In the genomic region with DNA sequence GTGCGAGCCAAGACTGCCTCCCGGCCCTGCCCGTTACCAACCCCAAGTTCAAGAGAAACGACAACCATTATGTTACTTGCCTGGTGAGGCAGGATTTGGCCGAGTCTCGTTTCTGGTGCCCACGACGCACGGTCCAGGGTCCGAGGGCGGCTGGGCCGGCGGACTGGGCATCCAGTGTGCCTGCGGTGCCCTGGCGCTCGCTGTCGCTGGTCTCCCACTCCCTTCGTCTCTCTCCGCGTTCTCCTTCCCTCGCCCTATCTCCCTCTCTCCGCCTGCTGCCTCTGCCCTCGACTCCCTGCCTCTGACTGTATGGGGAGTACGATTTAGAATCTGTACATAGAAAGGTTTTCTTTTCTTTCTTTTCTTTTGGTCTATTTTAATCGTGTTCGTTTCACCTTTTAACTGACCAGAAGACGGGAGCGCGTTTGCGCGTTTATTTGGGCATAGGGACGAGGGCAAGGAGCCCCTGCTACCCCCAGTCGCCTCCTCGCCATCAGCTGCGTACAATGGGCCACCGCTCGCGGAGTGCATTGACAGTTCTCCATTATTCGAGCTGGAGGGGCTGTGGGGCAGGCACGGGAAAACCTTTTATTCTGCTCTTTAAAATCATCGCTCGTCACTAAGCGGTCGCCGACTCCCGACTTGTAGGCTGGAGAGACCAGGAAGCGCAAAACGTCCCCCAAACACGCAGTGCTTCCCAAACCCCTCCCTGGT, we compare ENCODE assay signal across 9 cellular contexts. TPM values are rescaled to one million over a fixed set of nuclear protein-coding genes. Genes with fewer than 3 reads are reported as not detected.
DNase-seq lines count a peak whose midpoint lies in the region; FAIRE-seq and TF ChIP-seq lines count a peak whose summit lies in the region.
"Had no signal": no experiment of that assay in that cellular context is flagged by ENCODE, and none has a peak within 500 bp of the region (broad histone marks: within the 10 kb centered on the region; RNA-seq: fewer than 3 reads in every experiment).

No MANE protein-coding gene starts in this region.

- peaks cover 3% of the 10 kb centered on the region for H3K36me3 Mint-ChIP-seq in activated T-helper 2 cell treated with anti-CD3 and anti-CD28 coated beads, Interferon-gamma antibody, Interleukin-2, Interleukin-4, amounts not matched to agents 10 μg/mL and 5 μg/mL and 100 μg/mL, durations not matched to agents 14 hours and 24 hours and 36 hours (ENCODE audit: low read depth)
- H3K36me3 Mint-ChIP-seq in immature natural killer cell, result no peaks in the 10 kb centered on the region

- H3K27me3 ChIP-seq in ACC112 (ENCODE audit: insufficient read depth, low read length) (no peaks in the 10 kb centered on the region), iPS DF 6.9 (ENCODE audit: control insufficient read depth, insufficient read depth, low read length) (peaks cover 66% of the 10 kb centered on the region), stomach (peaks cover 0 to 96% (median 67%) of the 10 kb centered on the region in 3 donors)

- no peak overlapping the region for H3K27ac Mint-ChIP-seq in activated T-helper 2 cell treated with anti-CD3 and anti-CD28 coated beads, Interferon-gamma antibody, Interleukin-2, Interleukin-4, amounts not matched to agents 10 μg/mL and 5 μg/mL and 100 μg/mL, durations not matched to agents 14 hours and 24 hours and 36 hours
- H3K27ac Mint-ChIP-seq in immature natural killer cell, result peak overlapping the region in 1 of 6 donors; percentile 23

- peaks cover 46% of the 10 kb centered on the region for H3K27me3 Mint-ChIP-seq in activated T-helper 2 cell treated with anti-CD3 and anti-CD28 coated beads, Interferon-gamma antibody, Interleukin-2, Interleukin-4, amounts not matched to agents 10 μg/mL and 5 μg/mL and 100 μg/mL, durations not matched to agents 14 hours and 24 hours and 36 hours (ENCODE audit: low read depth)
- H3K27me3 Mint-ChIP-seq in immature natural killer cell (ENCODE audit: low read depth in 3 of 3), result peaks cover 7 to 39% (median 16%) of the 10 kb centered on the region in 3 donors

- H3K79me2 ChIP-seq in ACC112 (ENCODE audit: control insufficient read depth, insufficient read depth, low read length, unreplicated experiment), result peaks cover 72% of the 10 kb centered on the region

- WGBS in iPS DF 6.9 (ENCODE audit: insufficient coverage, insufficient read length), result no CpG with 5 or more reads among the region's 49 CpGs
- WGBS in stomach, 5 donors, result 1 to 3% (median 2%) methylated on average over 43 to 49 of the region's 49 CpGs

- no peaks in the 10 kb centered on the region for H3K36me3 ChIP-seq in ACC112 (ENCODE audit: insufficient read depth, low read length)
- H3K36me3 ChIP-seq in iPS DF 6.9 (ENCODE audit: control insufficient read depth, insufficient read depth, low read length), result no peaks in the 10 kb centered on the region
- no peaks in the 10 kb centered on the region for H3K36me3 ChIP-seq in stomach

- H3K9me3 Mint-ChIP-seq in activated T-helper 2 cell treated with anti-CD3 and anti-CD28 coated beads, Interferon-gamma antibody, Interleukin-2, Interleukin-4, amounts not matched to agents 10 μg/mL and 5 μg/mL and 100 μg/mL, durations not matched to agents 14 hours and 24 hours and 36 hours, result no peaks in the 10 kb centered on the region
- H3K9me3 Mint-ChIP-seq in immature natural killer cell, result peaks cover 0 to 2% (median 0%) of the 10 kb centered on the region in 6 donors
- H3K9me3 Mint-ChIP-seq: natural killer cell had no signal

- intact Hi-C loops in activated T-helper 2 cell treated with anti-CD3 and anti-CD28 coated beads, Interferon-gamma antibody, Interleukin-2, Interleukin-4, amounts not matched to agents 10 μg/mL and 5 μg/mL and 100 μg/mL, durations not matched to agents 14 hours and 24 hours and 36 hours (cut with micrococcal nuclease), result loop anchor here (1.0 to 2.0 kb wide), 2 partner anchors 30 to 334 kb away; no protein-coding TSS in a partner anchor
- intact Hi-C loops in stomach (cut with DNase I; ENCODE audit: low total_unique reads), result no loop called here

- H3K9me3 ChIP-seq in iPS DF 6.9 (ENCODE audit: control insufficient read depth, insufficient read depth, low read length) (no peaks in the 10 kb centered on the region), stomach (no peaks in the 10 kb centered on the region)

- peaks cover 11% of the 10 kb centered on the region for H3K4me1 Mint-ChIP-seq in activated T-helper 2 cell treated with anti-CD3 and anti-CD28 coated beads, Interferon-gamma antibody, Interleukin-2, Interleukin-4, amounts not matched to agents 10 μg/mL and 5 μg/mL and 100 μg/mL, durations not matched to agents 14 hours and 24 hours and 36 hours (ENCODE audit: low read depth)
- H3K4me1 Mint-ChIP-seq in immature natural killer cell, result peaks cover 27 to 32% of the 10 kb centered on the region in 2 donors

- H3K4me1 ChIP-seq in ACC112 (ENCODE audit: control insufficient read depth, insufficient read depth, low read length, unreplicated experiment), result peaks cover 33% of the 10 kb centered on the region
- 0 out of 2 replicates have a peak, but pooled peaks cover 2% of the 10 kb centered on the region for H3K4me1 ChIP-seq in iPS DF 6.9 (ENCODE audit: control insufficient read depth, insufficient read depth, low read length)
- peaks cover 33 to 65% (median 52%) of the 10 kb centered on the region in 4 donors for H3K4me1 ChIP-seq in stomach

- peak; percentile 28 for FAIRE-seq in GM19239 (lab: Jason Lieb, UNC)

- DNase-seq in GM19239 (ENCODE audit: insufficient read length, low spot score) (no peak), iPS DF 6.9 (ENCODE audit: low read depth, low spot score) (no peak), stomach (no peak), immature natural killer cell (no peak), pons (ENCODE audit: low spot score) (no peak)
- DNase-seq in activated T-helper 2 cell treated with anti-CD3 and anti-CD28 coated beads, Interferon-gamma antibody, Interleukin-2, Interleukin-4, amounts not matched to agents 10 μg/mL and 5 μg/mL and 100 μg/mL, durations not matched to agents 14 hours and 24 hours and 36 hours (ENCODE audit: low spot score), result no peak
- no peak for DNase-seq in activated CD4-positive, alpha-beta T cell treated with anti-CD3 and anti-CD28 coated beads, Interleukin-2, amount 50 U/mL, for 4 hours

- H3K27ac ChIP-seq in ACC112 (ENCODE audit: low read depth, low read length), result peak overlapping the region; percentile 77
- H3K27ac ChIP-seq in iPS DF 6.9 (ENCODE audit: low read length), result no peak overlapping the region
- H3K27ac ChIP-seq in stomach, result peak overlapping the region; percentile 65 to 95 (median 88)

- TF ChIP-seq POLR2A in stomach (IDR thresholded peaks at IDR 0.05), result no peak

- peak overlapping the region; percentile 49 for H3K4me3 Mint-ChIP-seq in activated T-helper 2 cell treated with anti-CD3 and anti-CD28 coated beads, Interferon-gamma antibody, Interleukin-2, Interleukin-4, amounts not matched to agents 10 μg/mL and 5 μg/mL and 100 μg/mL, durations not matched to agents 14 hours and 24 hours and 36 hours (ENCODE audit: low read depth)
- H3K4me3 Mint-ChIP-seq in immature natural killer cell, result peak overlapping the region in 1 of 5 donors; percentile 88
- H3K4me3 Mint-ChIP-seq: natural killer cell had no signal

- TF ChIP-seq EP300 in stomach (IDR thresholded peaks at IDR 0.05), result no peak

- peak overlapping the region; percentile 80 for H2AFZ ChIP-seq in ACC112 (ENCODE audit: low read length, unreplicated experiment)

- TF ChIP-seq CTCF in stomach (IDR thresholded peaks at IDR 0.05), result no peak

- H3K4me3 ChIP-seq in ACC112 (ENCODE audit: low read depth, low read length), result peak overlapping the region; percentile 84
- peak overlapping the region; percentile 22; the same call in 1 of the 2 replicates for H3K4me3 ChIP-seq in iPS DF 6.9 (ENCODE audit: low read length)
- peak overlapping the region; percentile 52 to 64 (median 61) for H3K4me3 ChIP-seq in stomach

RNA-seq across cellular contexts. Expression of a gene that starts 0.5 kb away (rescaled TPM):
- total RNA-seq in activated T-helper 2 cell treated with anti-CD3 and anti-CD28 coated beads, Interferon-gamma antibody, Interleukin-2, Interleukin-4, amounts not matched to agents 10 μg/mL and 5 μg/mL and 100 μg/mL, durations not matched to agents 14 hours and 24 hours and 36 hours, result not detected in 2 replicates
- 10 to 100 TPM in 4 of 5 donors, 1 to 10 TPM in 1; 4.3 to 40.8 (median 15.8) TPM for total RNA-seq in stomach
- polyA plus RNA-seq in stomach (10 to 100 TPM in 2 of 3 donors, 1 to 10 TPM in 1; 9.7 to 19.6 (median 12.7) TPM), immature natural killer cell (not detected)
- total RNA-seq: natural killer cell had no signal

RNA-seq across cellular contexts. Expression of a gene that starts 2.5 kb away (rescaled TPM):
- total RNA-seq in activated T-helper 2 cell treated with anti-CD3 and anti-CD28 coated beads, Interferon-gamma antibody, Interleukin-2, Interleukin-4, amounts not matched to agents 10 μg/mL and 5 μg/mL and 100 μg/mL, durations not matched to agents 14 hours and 24 hours and 36 hours, result not detected in 2 replicates
- 100 to 1,000 TPM in 1 of 5 donors, 10 to 100 TPM in 3, under 1 TPM in 1; 0.87 to 115 (median 20.4) TPM for total RNA-seq in stomach
- polyA plus RNA-seq in stomach, result 10 to 100 TPM; 10.7 to 25.7 (median 24.3) TPM
- polyA plus RNA-seq in immature natural killer cell, result not detected
- total RNA-seq: natural killer cell had no signal

Comparison
In these comparisons a context has a peak if more than half of its experiments do, and no peak if none do; other contexts are left out.
1. H3K4me3 ChIP-seq: peak in every context shown above with its lines; median percentile 84 in ACC112; 61 in stomach; 22 in iPS DF 6.9.